In the genomic region with DNA sequence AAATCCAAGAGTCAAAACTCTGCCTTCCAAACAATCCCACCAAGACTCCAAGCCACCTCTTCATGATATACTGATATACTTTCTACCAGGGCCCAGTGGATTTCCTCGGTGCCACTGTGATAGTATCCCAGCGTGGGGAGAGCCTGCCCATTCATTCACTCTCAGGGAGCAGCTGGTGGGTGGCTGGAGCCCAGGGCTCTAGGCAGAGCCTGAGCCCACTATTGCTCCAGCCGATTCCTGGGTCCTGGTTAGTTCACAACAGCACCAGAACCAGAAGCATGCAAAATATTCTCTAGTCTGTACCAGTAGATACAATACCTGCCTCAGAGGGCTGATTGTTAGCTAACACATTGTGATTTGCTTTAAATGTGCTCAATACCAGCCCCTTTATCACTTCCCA, we compare ENCODE assay signal across 8 cellular contexts. TPM values are rescaled to one million over a fixed set of nuclear protein-coding genes. Genes with fewer than 3 reads are reported as not detected.
DNase-seq lines count a peak whose midpoint lies in the region; ATAC-seq and TF ChIP-seq lines count a peak whose summit lies in the region.

No MANE protein-coding gene starts in this region.

- peak overlapping the region; percentile 92; the same call in 1 of the 2 replicates for H3K9ac ChIP-seq in KMS-11

- H3K36me3 Mint-ChIP-seq in naive B cell = no peaks in the 10 kb centered on the region

- peak overlapping the region; percentile 88 for H3K4me2 ChIP-seq in KMS-11

- no peaks in the 10 kb centered on the region for H3K27me3 Mint-ChIP-seq in naive B cell

- H3K4me3 Mint-ChIP-seq in naive B cell = peak overlapping the region; percentile 84 to 95 (median 90)

- DNase-seq in AG08396 (ENCODE audit: low spot score) (peak; percentile 17), cardiac fibroblast (ENCODE audit: low read depth in 2 of 2) (peak in 1 of 2 donors; percentile 27), naive B cell (no peak), NK-92 (lab: John Stamatoyannopoulos, UW; ENCODE audit: unreplicated experiment) (no peak), NCI-H2196 (lab: John Stamatoyannopoulos, UW; ENCODE audit: unreplicated experiment) (no peak)

- H3K4me1 Mint-ChIP-seq in naive B cell = peaks cover 13 to 28% (median 17%) of the 10 kb centered on the region in 3 donors

- H3K79me2 ChIP-seq in KMS-11 (ENCODE audit: insufficient read depth, low read depth) = no peaks in the 10 kb centered on the region; the same call in 1 of the 2 replicates

- no peak for ATAC-seq in naive B cell (ENCODE audit: low read depth in 2 of 2)
- ATAC-seq in HG03095 (IDR thresholded peaks at IDR 0.05; ENCODE audit: unreplicated experiment) = no peak
- no peak for ATAC-seq in GM21723 (IDR thresholded peaks at IDR 0.05; ENCODE audit: unreplicated experiment)

- no peaks in the 10 kb centered on the region for H3K36me3 ChIP-seq in KMS-11 (ENCODE audit: insufficient read depth)

- H2AFZ ChIP-seq in KMS-11 (ENCODE audit: low read depth) = peak overlapping the region; percentile 82

- peak overlapping the region; percentile 65 for H3K27ac ChIP-seq in KMS-11

- no peak for TF ChIP-seq CTCF in KMS-11 (conservative IDR thresholded peaks at IDR 0.05; ENCODE audit: low read depth, low read length)
- no peak for TF ChIP-seq CTCF in cardiac fibroblast (IDR thresholded peaks at IDR 0.05; ENCODE audit: low read depth, low read length)

- H4K20me1 ChIP-seq in KMS-11 (ENCODE audit: insufficient read depth) = no peaks in the 10 kb centered on the region

- no peak overlapping the region for H3K4me3 ChIP-seq in KMS-11 (IDR thresholded peaks at IDR 0.05; ENCODE audit: insufficient read depth, low read depth, low read length)
- peak overlapping the region; percentile 79 for H3K4me3 ChIP-seq in cardiac fibroblast (replicated peaks in 1 of 2; ENCODE audit: low read depth in 2 of 2, low read length in 2 of 2)

- peak overlapping the region in 4 of 6 donors; percentile 72 to 86 (median 86) for H3K27ac Mint-ChIP-seq in naive B cell

- peaks cover 45% of the 10 kb centered on the region for H3K4me1 ChIP-seq in KMS-11 (ENCODE audit: low read depth, poor library complexity, severe bottlenecking)

- no peaks in the 10 kb centered on the region for H3K27me3 ChIP-seq in KMS-11 (ENCODE audit: insufficient read depth, low read depth)

- H3K9me3 Mint-ChIP-seq in naive B cell = no peaks in the 10 kb centered on the region

RNA-seq across cellular contexts. Expression of a gene that starts 0.8 kb away (rescaled TPM):
- polyA plus RNA-seq in naive B cell (ENCODE audit: low read depth in 6 of 6) = 10 to 100 TPM; 25.4 to 35.4 (median 27.8) TPM

RNA-seq across cellular contexts. Expression of a gene that starts 32.8 kb away (rescaled TPM):
- 1 to 10 TPM in 3 of 6 donors, under 1 TPM in 3; 0.15 to 3.1 (median 1.0) TPM for polyA plus RNA-seq in naive B cell (ENCODE audit: low read depth in 6 of 6)

RNA-seq across cellular contexts. Expression of a gene that starts 37.1 kb away (rescaled TPM):
- polyA plus RNA-seq in naive B cell (ENCODE audit: low read depth in 6 of 6) = 1 to 10 TPM in 1 of 6 donors, not detected in 5; 1.1 TPM
